34 cellular contexts compared by ENCODE assay signal in the genomic region with DNA sequence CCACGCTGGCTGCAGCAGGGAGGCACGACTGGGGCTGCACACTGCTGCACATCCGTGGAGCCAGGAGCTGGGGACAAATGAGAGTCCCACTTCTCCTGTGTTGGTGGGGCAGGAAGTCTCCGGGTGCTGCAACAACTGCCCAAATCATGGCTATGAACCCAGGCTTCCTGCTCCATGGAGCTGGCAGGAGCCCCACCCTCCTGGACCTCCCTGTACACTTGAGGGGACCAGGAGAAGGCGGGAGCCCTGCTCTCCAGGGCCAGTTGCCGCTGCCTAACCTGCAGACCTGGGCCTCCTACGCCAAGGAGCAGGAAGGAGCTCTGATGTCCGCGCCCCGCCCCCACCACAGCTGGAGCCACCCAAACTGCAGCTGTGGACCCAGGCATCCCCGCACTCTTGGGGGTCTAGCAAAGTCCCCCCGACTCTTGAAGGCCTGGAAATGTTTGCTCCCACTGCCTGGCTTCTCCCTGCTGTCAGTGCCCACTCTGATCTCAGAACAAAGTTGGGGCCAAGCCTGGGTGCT.
"Had no signal": no experiment of that assay in that cellular context is flagged by ENCODE, and none has a peak within 500 bp of the region (broad histone marks: within the 10 kb centered on the region; RNA-seq: fewer than 3 reads in every experiment).

No MANE protein-coding gene starts in this region.

- FAIRE-seq: endometrium, endothelial cell of umbilical vein, frontal cortex had no signal

- H3K4me1 Mint-ChIP-seq: activated B cell treated with CpG ODN at 0.5 μM for 24 hours; activated CD8-positive, alpha-beta memory T cell treated with anti-CD3 and anti-CD28 coated beads, Interleukin-2, amount 10 ng/mL, durations not matched to agents 7 days and 5 days; activated naive CD4-positive, alpha-beta T cell treated with anti-CD3 and anti-CD28 coated beads, Interleukin-2, amount 10 ng/mL, durations not matched to agents 7 days and 5 days; activated naive CD8-positive, alpha-beta T cell treated with anti-CD3 and anti-CD28 coated beads, Interleukin-2, amount 10 ng/mL, durations not matched to agents 7 days and 5 days; brain; T-helper 17 cell had no signal

- ATAC-seq: activated CD4-positive, CD25-positive, alpha-beta regulatory T cell treated with anti-CD3 and anti-CD28 coated beads, Interleukin-2, amount 50 U/mL, for 24 hours; activated CD8-positive, alpha-beta memory T cell treated with anti-CD3 and anti-CD28 coated beads, Interleukin-2, amount 10 ng/mL, durations not matched to agents 7 days and 5 days; activated CD8-positive, alpha-beta T cell treated with anti-CD3 and anti-CD28 coated beads, Interleukin-2, amount 10 ng/mL, durations not matched to agents 7 days and 5 days; activated naive CD4-positive, alpha-beta T cell treated with anti-CD3 and anti-CD28 coated beads, Interleukin-2, amount 50 U/mL, for 72 hours; esophagus mucosa; T-helper 17 cell had no signal

- H3K27ac ChIP-seq: ascending aorta, breast epithelium, cardiac muscle cell, colonic mucosa, WERI-Rb-1 had no signal

- H3K36me3 ChIP-seq: ascending aorta, breast epithelium, cardiac muscle cell, colonic mucosa, WERI-Rb-1 had no signal

- H3K27me3 ChIP-seq: ascending aorta, breast epithelium, cardiac muscle cell, colonic mucosa had no signal

- H3K4me3 ChIP-seq: ascending aorta, breast epithelium, cardiac muscle cell, colonic mucosa had no signal

- H3K27me3 Mint-ChIP-seq: activated B cell treated with CpG ODN at 0.5 μM for 24 hours; activated CD4-positive, alpha-beta memory T cell treated with anti-CD3 and anti-CD28 coated beads for 36 hours; activated CD8-positive, alpha-beta memory T cell treated with anti-CD3 and anti-CD28 coated beads, Interleukin-2, amount 10 ng/mL, durations not matched to agents 7 days and 5 days; activated naive CD4-positive, alpha-beta T cell treated with anti-CD3 and anti-CD28 coated beads, Interleukin-2, amount 10 ng/mL, durations not matched to agents 7 days and 5 days; activated naive CD8-positive, alpha-beta T cell treated with anti-CD3 and anti-CD28 coated beads, Interleukin-2, amount 10 ng/mL, durations not matched to agents 7 days and 5 days; T-helper 17 cell had no signal

- H3K36me3 Mint-ChIP-seq: activated CD4-positive, alpha-beta memory T cell treated with anti-CD3 and anti-CD28 coated beads for 36 hours; activated CD8-positive, alpha-beta memory T cell treated with anti-CD3 and anti-CD28 coated beads, Interleukin-2, amount 10 ng/mL, durations not matched to agents 7 days and 5 days; activated naive CD4-positive, alpha-beta T cell treated with anti-CD3 and anti-CD28 coated beads, Interleukin-2, amount 10 ng/mL, durations not matched to agents 7 days and 5 days; activated naive CD8-positive, alpha-beta T cell treated with anti-CD3 and anti-CD28 coated beads, Interleukin-2, amount 10 ng/mL, durations not matched to agents 7 days and 5 days; brain had no signal

- H3K4me3 Mint-ChIP-seq: activated B cell treated with CpG ODN at 0.5 μM for 24 hours; activated CD4-positive, alpha-beta memory T cell treated with anti-CD3 and anti-CD28 coated beads for 36 hours; activated CD8-positive, alpha-beta memory T cell treated with anti-CD3 and anti-CD28 coated beads, Interleukin-2, amount 10 ng/mL, durations not matched to agents 7 days and 5 days; activated CD8-positive, alpha-beta T cell treated with anti-CD3 and anti-CD28 coated beads, Interleukin-2, amount 10 ng/mL, durations not matched to agents 7 days and 5 days; activated naive CD4-positive, alpha-beta T cell treated with anti-CD3 and anti-CD28 coated beads, Interleukin-2, amount 10 ng/mL, durations not matched to agents 7 days and 5 days; activated naive CD8-positive, alpha-beta T cell treated with anti-CD3 and anti-CD28 coated beads, Interleukin-2, amount 10 ng/mL, durations not matched to agents 7 days and 5 days; activated T-helper 1 cell treated with anti-CD3 and anti-CD28 coated beads, Interleukin-12 subunit alpha, Interleukin-12 subunit beta, Interleukin-2, Interleukin-4 antibody, amounts not matched to agents 30 ng/mL and 10 ng/mL and 1 ng/mL, durations not matched to agents 14 hours and 24 hours and 36 hours; brain; T-helper 17 cell; T-helper 2 cell treated with Interferon-gamma antibody and Interleukin-4, amounts not matched to agents 5 μg/mL and 100 μg/mL, for 36 hours had no signal

- H3K4me1 ChIP-seq: ascending aorta, breast epithelium, colonic mucosa had no signal

- H3K27ac Mint-ChIP-seq: activated B cell treated with CpG ODN at 0.5 μM for 24 hours; activated CD4-positive, alpha-beta memory T cell treated with anti-CD3 and anti-CD28 coated beads for 36 hours; activated CD8-positive, alpha-beta memory T cell treated with anti-CD3 and anti-CD28 coated beads, Interleukin-2, amount 10 ng/mL, durations not matched to agents 7 days and 5 days; activated CD8-positive, alpha-beta T cell treated with anti-CD3 and anti-CD28 coated beads, Interleukin-2, amount 10 ng/mL, durations not matched to agents 7 days and 5 days; activated naive CD4-positive, alpha-beta T cell treated with anti-CD3 and anti-CD28 coated beads, Interleukin-2, amount 10 ng/mL, durations not matched to agents 7 days and 5 days; activated naive CD4-positive, alpha-beta T cell treated with anti-CD3 and anti-CD28 coated beads, Interleukin-2, amount 50 U/mL, for 72 hours; activated naive CD8-positive, alpha-beta T cell treated with anti-CD3 and anti-CD28 coated beads, Interleukin-2, amount 10 ng/mL, durations not matched to agents 7 days and 5 days; activated T-helper 1 cell treated with anti-CD3 and anti-CD28 coated beads, Interleukin-12 subunit alpha, Interleukin-12 subunit beta, Interleukin-2, Interleukin-4 antibody, amounts not matched to agents 30 ng/mL and 10 ng/mL and 1 ng/mL, durations not matched to agents 14 hours and 24 hours and 36 hours; brain; T-helper 17 cell; T-helper 2 cell treated with Interferon-gamma antibody and Interleukin-4, amounts not matched to agents 5 μg/mL and 100 μg/mL, for 36 hours had no signal

- DNase-seq: activated B cell treated with CpG ODN at 0.5 μM for 24 hours; activated CD4-positive, alpha-beta memory T cell treated with anti-CD3 and anti-CD28 coated beads for 36 hours; activated CD4-positive, alpha-beta T cell treated with anti-CD3 and anti-CD28 coated beads for 48 hours; activated CD4-positive, alpha-beta T cell treated with anti-CD3 and anti-CD28 coated beads, Interleukin-2, amount 50 U/mL, for 1 hour; activated CD8-positive, alpha-beta memory T cell treated with anti-CD3 and anti-CD28 coated beads, Interleukin-2, amount 10 ng/mL, durations not matched to agents 7 days and 5 days; activated CD8-positive, alpha-beta memory T cell treated with anti-CD3 and anti-CD28 coated beads, Interleukin-2, amount 50 U/mL, for 4 hours; activated CD8-positive, alpha-beta T cell treated with anti-CD3 and anti-CD28 coated beads, Interleukin-2, amount 10 ng/mL, durations not matched to agents 7 days and 5 days; activated gamma-delta T cell; activated naive CD4-positive, alpha-beta T cell; activated naive CD4-positive, alpha-beta T cell treated with anti-CD3 and anti-CD28 coated beads, Interleukin-2, amount 10 ng/mL, durations not matched to agents 7 days and 5 days; activated naive CD8-positive, alpha-beta T cell treated with anti-CD3 and anti-CD28 coated beads, Interleukin-2, amount 10 ng/mL, durations not matched to agents 7 days and 5 days; activated T-cell treated with anti-CD3 and anti-CD28 coated beads, Interleukin-2, amount 50 U/mL, for 1 hour; activated T-cell treated with anti-CD3 and anti-CD28 coated beads, Interleukin-2, amount 50 U/mL, for 48 hours; central memory CD4-positive, alpha-beta T cell; cerebellar nuclear complex; colonic mucosa; effector CD8-positive, alpha-beta T cell; foreskin fibroblast; T-helper 1 cell; T-helper 17 cell; T1000; WERI-Rb-1 had no signal

- H3K9me3 ChIP-seq: ascending aorta, breast epithelium, colonic mucosa had no signal
